1 cellular context compared by ENCODE assay signal in genomic region chr4:24878256-24879016, GRCh38.
TF ChIP-seq lines count a peak whose summit lies in the region.

No MANE protein-coding gene starts in this region.

TF ChIP-seq in GM23338, 12 proteins besides CTCF, POLR2A, EP300 and RAD21 (continued from another document):
- TF ChIP-seq REST (IDR thresholded peaks at IDR 0.05; ENCODE audit: unreplicated experiment) = no peak
- no peak for TF ChIP-seq CREB1 (CRISPR knock-in tag; IDR thresholded peaks at IDR 0.05; ENCODE audit: low read depth)
- TF ChIP-seq ZNF331 (CRISPR knock-in tag; IDR thresholded peaks at IDR 0.05; ENCODE audit: low read depth) = no peak
- TF ChIP-seq EZH2 (IDR thresholded peaks at IDR 0.05; ENCODE audit: low read depth, unreplicated experiment) = no peak
- TF ChIP-seq EZH2phosphoT487 (IDR thresholded peaks at IDR 0.05; ENCODE audit: unreplicated experiment) = no peak
- TF ChIP-seq JUNB (IDR thresholded peaks at IDR 0.05; ENCODE audit: unreplicated experiment) = no peak
- no peak for TF ChIP-seq ZNF114 (CRISPR knock-in tag; IDR thresholded peaks at IDR 0.05)
- no peak for TF ChIP-seq STAT1 (IDR thresholded peaks at IDR 0.05; ENCODE audit: unreplicated experiment)
